In the genomic region with DNA sequence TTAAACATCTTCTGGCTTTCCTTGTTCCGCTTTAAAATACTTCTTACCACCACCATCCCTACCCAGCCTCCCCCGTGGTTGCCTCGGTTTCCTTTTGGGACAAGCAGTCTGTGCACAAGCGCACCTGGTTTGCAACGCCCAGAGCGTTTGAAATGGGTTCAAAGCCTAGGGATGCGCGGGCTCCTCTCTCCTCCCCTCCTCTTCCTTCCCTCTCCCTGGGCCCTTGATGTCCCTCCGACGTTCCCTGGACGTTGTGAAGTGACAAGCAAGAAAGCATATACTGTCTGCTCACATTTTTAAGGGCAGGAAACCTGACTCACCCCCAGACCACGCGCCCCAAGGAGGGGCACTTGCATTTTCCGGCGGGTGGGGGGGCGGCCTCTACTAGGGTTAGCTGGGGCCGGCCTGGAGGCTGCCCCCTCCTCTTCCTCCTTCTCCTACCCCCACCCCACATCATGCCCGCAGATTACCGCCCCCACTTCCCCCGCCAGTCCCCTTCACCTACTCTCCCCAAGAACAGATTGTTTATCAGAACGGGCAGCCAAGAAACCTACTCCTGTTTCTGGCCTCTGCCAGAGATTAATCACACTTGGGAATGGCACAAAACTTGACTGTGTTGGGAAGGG, we compare ENCODE assay signal across 8 cellular contexts. TPM values are rescaled to one million over a fixed set of nuclear protein-coding genes. Genes with fewer than 3 reads are reported as not detected.
DNase-seq lines count a peak whose midpoint lies in the region; ATAC-seq and TF ChIP-seq lines count a peak whose summit lies in the region.

No MANE protein-coding gene starts in this region.

- ATAC-seq in HG02623 (IDR thresholded peaks at IDR 0.05; ENCODE audit: unreplicated experiment): no peak

- in situ Hi-C loops in KBM-7 (cut with MboI; ENCODE audit: low pct_unique_long_range_greater_than_20kb, low sequenced_read_pairs): no loop called here
- in situ Hi-C loops in GM13977 (cut with MboI; ENCODE audit: low pct_unique_long_range_greater_than_20kb, low sequenced_read_pairs, unreplicated experiment): no loop called here

- no peak for TF ChIP-seq CTCF in GM13977 (IDR thresholded peaks at IDR 0.05; ENCODE audit: extremely low read depth, insufficient read depth, missing control alignments)

- DNase-seq in A172 (ENCODE audit: low spot score) (peak; percentile 67), KBM-7 (peak; percentile 38), iris pigment epithelial cell (ENCODE audit: low read depth) (peak; percentile 55), SW480 (ENCODE audit: low spot score) (no peak), GM13977 (ENCODE audit: low spot score) (no peak)
- peak; percentile 37 for DNase-seq in activated T-helper 9 cell treated with anti-CD3 and anti-CD28 coated beads, Interleukin-2, amount 50 U/mL, for 16 hours (ENCODE audit: low read depth)
- peak; percentile 50 to 69 for DNase-seq in stimulated activated CD8-positive, alpha-beta memory T cell treated with anti-CD3 and anti-CD28 coated beads, Interleukin-7, amount 100 ng/mL, for 4 hours (ENCODE audit: low read depth in 2 of 2)

RNA-seq across cellular contexts. Expression of a gene that starts 9.5 kb away (rescaled TPM):
- 20.8 and 24.7 TPM in 2 replicates for total RNA-seq in A172 (2014; rRNA removed; shearing (Covaris generic))

Comparison
In these comparisons a context has a peak if more than half of its experiments do, and no peak if none do; other contexts are left out.
1. DNase-seq: peak in A172 (single experiment), KBM-7 (single experiment), activated T-helper 9 cell treated with anti-CD3 and anti-CD28 coated beads, Interleukin-2, amount 50 U/mL, for 16 hours (single experiment), iris pigment epithelial cell (single experiment) and stimulated activated CD8-positive, alpha-beta memory T cell treated with anti-CD3 and anti-CD28 coated beads, Interleukin-7, amount 100 ng/mL, for 4 hours (2 of 2); none in SW480 (single experiment) and GM13977 (single experiment).